9 cellular contexts compared by ENCODE assay signal in the genomic region with DNA sequence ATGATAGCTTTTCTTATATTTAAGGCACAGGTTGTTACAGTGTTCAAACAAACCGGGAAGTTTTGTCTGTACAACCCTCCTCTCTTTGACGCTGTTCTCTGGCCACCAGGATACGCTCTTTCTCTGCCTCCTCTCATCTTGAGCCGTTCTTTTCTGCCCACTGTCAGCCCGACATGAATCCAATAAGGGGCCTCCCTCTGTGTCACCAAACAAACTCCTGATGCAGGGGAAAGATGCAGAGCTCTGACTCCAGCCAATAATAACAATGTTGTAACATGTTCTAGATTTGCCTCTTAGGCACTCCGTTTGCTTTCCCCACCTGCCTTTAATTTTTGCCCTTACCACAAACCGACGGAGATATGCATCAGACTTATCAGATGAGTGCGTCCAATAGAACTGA.
DNase-seq lines count a peak whose midpoint lies in the region; ATAC-seq, FAIRE-seq and TF ChIP-seq lines count a peak whose summit lies in the region.
"Had no signal": no experiment of that assay in that cellular context is flagged by ENCODE, and none has a peak within 500 bp of the region (broad histone marks: within the 10 kb centered on the region; RNA-seq: fewer than 3 reads in every experiment).

No MANE protein-coding gene starts in this region.

- peak in 1 of 2 donors; percentile 49 for TF ChIP-seq EP300 in tibial nerve (IDR thresholded peaks at IDR 0.05)

- no peak overlapping the region for H3K27ac Mint-ChIP-seq in effector memory CD8-positive, alpha-beta T cell

- intact Hi-C loops in right cardiac atrium (cut with DNase I): no loop called here

- no peak for TF ChIP-seq POLR2A in tibial nerve (IDR thresholded peaks at IDR 0.05)

- H3K4me1 ChIP-seq in right cardiac atrium (ENCODE audit: control insufficient read depth, insufficient read depth, low read length) (peaks cover 2% of the 10 kb centered on the region), tibial nerve (peaks cover 0 to 21% (median 0%) of the 10 kb centered on the region in 4 donors)

- peak in 3 of 5 experiments; percentile 6 to 30 (median 19) for TF ChIP-seq CTCF in tibial nerve (IDR thresholded peaks at IDR 0.05)

- no peak overlapping the region for H3K4me3 Mint-ChIP-seq in effector memory CD8-positive, alpha-beta T cell

- no peaks in the 10 kb centered on the region for H3K27me3 Mint-ChIP-seq in effector memory CD8-positive, alpha-beta T cell

- H3K9me3 ChIP-seq in right cardiac atrium (ENCODE audit: control insufficient read depth, low read length) (no peaks in the 10 kb centered on the region), tibial nerve (no peaks in the 10 kb centered on the region)

- no peak overlapping the region for H3K4me3 ChIP-seq in right cardiac atrium (ENCODE audit: low read length)
- H3K4me3 ChIP-seq in tibial nerve: no peak overlapping the region

- WGBS in right cardiac atrium: 45% methylated on average over 9 of the region's 9 CpGs
- WGBS in tibial nerve, 2 donors: 34 to 41% methylated on average over 9 of the region's 9 CpGs

- DNase-seq in HS-5 (ENCODE audit: low read depth) (peak; percentile 48), astrocyte of the hippocampus (ENCODE audit: low read depth, low spot score) (peak; percentile 75), right cardiac atrium (peak in 2 of 3 donors; percentile 34 to 55), tibial nerve (ENCODE audit: low spot score in 2 of 2) (peak; percentile 29 to 50), frontal cortex (ENCODE audit: low spot score in 2 of 2) (no peak)
- no peak for DNase-seq in activated naive CD4-positive, alpha-beta T cell treated with Interleukin-2 at 50 U/mL for 16 hours
- DNase-seq in effector memory CD8-positive, alpha-beta T cell: no peak
- DNase-seq: activated naive CD4-positive, alpha-beta T cell had no signal

- H3K27me3 ChIP-seq in right cardiac atrium (ENCODE audit: control insufficient read depth, insufficient read depth) (no peaks in the 10 kb centered on the region), tibial nerve (no peaks in the 10 kb centered on the region)

- no peaks in the 10 kb centered on the region for H3K4me1 Mint-ChIP-seq in effector memory CD8-positive, alpha-beta T cell (ENCODE audit: low read depth in 2 of 2)

- H3K36me3 ChIP-seq in tibial nerve: no peaks in the 10 kb centered on the region

- peaks cover 0 to 2% of the 10 kb centered on the region in 2 donors for H3K9me3 Mint-ChIP-seq in effector memory CD8-positive, alpha-beta T cell

- no peak for FAIRE-seq in frontal cortex (lab: Jason Lieb, UNC)
- FAIRE-seq: TTC549 had no signal

- ATAC-seq in right cardiac atrium: peak; percentile 83 to 84
- ATAC-seq in effector memory CD8-positive, alpha-beta T cell (replicated peaks): no peak

- H3K27ac ChIP-seq in right cardiac atrium (ENCODE audit: low read length) (peak overlapping the region; percentile 54), tibial nerve (peak overlapping the region in 2 of 4 donors; percentile 38 to 72)

- no peaks in the 10 kb centered on the region for H3K36me3 Mint-ChIP-seq in effector memory CD8-positive, alpha-beta T cell (ENCODE audit: insufficient read depth)

Comparison
In these comparisons a context has a peak if more than half of its experiments do, and no peak if none do; other contexts are left out.
1. DNase-seq: peak in HS-5 (single experiment), astrocyte of the hippocampus (single experiment), right cardiac atrium (2 of 3) and tibial nerve (2 of 2); none in frontal cortex (0 of 2), activated naive CD4-positive, alpha-beta T cell treated with Interleukin-2 at 50 U/mL for 16 hours (single experiment) and effector memory CD8-positive, alpha-beta T cell (0 of 3).